ENCODE assay signal across 16 cellular contexts in genomic region chr1:235930543-235930942, GRCh38.
A peak's percentile ranks its signal among the peaks of the same experiment; 100 is the strongest.
DNase-seq lines count a peak whose midpoint lies in the region; ATAC-seq and TF ChIP-seq lines count a peak whose summit lies in the region.
"Had no signal": no experiment of that assay in that cellular context is flagged by ENCODE, and none has a peak within 500 bp of the region (broad histone marks: within the 10 kb centered on the region; RNA-seq: fewer than 3 reads in every experiment).

No MANE protein-coding gene starts in this region.

- H3K27me3 Mint-ChIP-seq in GM23338 (ENCODE audit: insufficient read depth, low read depth, poor library complexity) (peaks cover 12% of the 10 kb centered on the region), T-helper 17 cell (peaks cover 23% of the 10 kb centered on the region), memory B cell (no peaks in the 10 kb centered on the region)

- H3K9me2 ChIP-seq in GM23338 (ENCODE audit: insufficient read depth): no peaks in the 10 kb centered on the region

- no peaks in the 10 kb centered on the region for H3K36me3 ChIP-seq in GM23338 (ENCODE audit: insufficient read depth)
- H3K36me3 ChIP-seq in osteoblast (ENCODE audit: insufficient read depth, low read length): no peaks in the 10 kb centered on the region
- H3K36me3 ChIP-seq: Peyer's patch had no signal

- no peaks in the 10 kb centered on the region for H3K79me2 ChIP-seq in GM23338 (replicated peaks; ENCODE audit: insufficient read depth)
- H3K79me2 ChIP-seq in osteoblast (ENCODE audit: insufficient read depth, low read length): no peaks in the 10 kb centered on the region

- peaks cover 5% of the 10 kb centered on the region; the same call in 1 of the 2 replicates for H3K4me1 ChIP-seq in GM23338 (ENCODE audit: insufficient read depth)
- H3K4me1 ChIP-seq in osteoblast (ENCODE audit: insufficient read depth, low read length): no peaks in the 10 kb centered on the region

- DNase-seq in GM23338 (ENCODE audit: low spot score): peak; percentile 25
- no peak for DNase-seq in T-helper 17 cell
- no peak for DNase-seq in memory B cell (ENCODE audit: low spot score in 2 of 2)
- DNase-seq in osteoblast (ENCODE audit: insufficient read length, low spot score, missing footprints): no peak
- no peak for DNase-seq in stimulated activated naive CD4-positive, alpha-beta T cell treated with Interleukin-2 at 50 U/mL for 16 hours (lab: John Stamatoyannopoulos, UW)
- no peak for DNase-seq in HuH-7.5 (ENCODE audit: low spot score)
- no peak for DNase-seq in posterior vena cava (ENCODE audit: low spot score)
- DNase-seq: DMS153, HCEC 1CT, KG1, MM.1S, NCI-H1930, NCI-H2171, NCI-H774, Peyer's patch, SHP77 treated with DMSO at 0.1 percent for 48 hours had no signal

- H3K9me3 Mint-ChIP-seq in GM23338 (no peaks in the 10 kb centered on the region), memory B cell (no peaks in the 10 kb centered on the region)

- H3K4me3 ChIP-seq in GM23338: no peak overlapping the region
- H3K4me3 ChIP-seq in osteoblast (ENCODE audit: insufficient read depth, low read length): no peak overlapping the region
- H3K4me3 ChIP-seq: Peyer's patch had no signal

- H2AFZ ChIP-seq in GM23338 (no peak overlapping the region), osteoblast (ENCODE audit: low read length) (no peak overlapping the region)

- no peaks in the 10 kb centered on the region; the same call in 1 of the 2 replicates for H4K20me1 ChIP-seq in GM23338 (replicated peaks; ENCODE audit: insufficient read depth)
- H4K20me1 ChIP-seq in osteoblast (ENCODE audit: insufficient read depth, low read length): no peaks in the 10 kb centered on the region

- H3K27me3 ChIP-seq in GM23338 (ENCODE audit: insufficient read depth) (no peaks in the 10 kb centered on the region), osteoblast (ENCODE audit: insufficient read depth, low read length) (no peaks in the 10 kb centered on the region)
- H3K27me3 ChIP-seq: Peyer's patch had no signal

- peak; percentile 37; the same call in 2 of the 3 replicates for ATAC-seq in GM23338
- ATAC-seq in T-helper 17 cell: no peak
- no peak for ATAC-seq in memory B cell (ENCODE audit: low read depth)

- H3K27ac Mint-ChIP-seq in GM23338 (no peak overlapping the region), T-helper 17 cell (peak overlapping the region; percentile 39), memory B cell (peak overlapping the region; percentile 84)

- no peaks in the 10 kb centered on the region for H3F3A ChIP-seq in GM23338 (replicated peaks; ENCODE audit: low read depth)

- H3K4me3 Mint-ChIP-seq in GM23338 (no peak overlapping the region), T-helper 17 cell (no peak overlapping the region), memory B cell (no peak overlapping the region)

- H3K9me3 ChIP-seq in T-helper 17 cell (ENCODE audit: control insufficient read depth, low read length, poor library complexity, severe bottlenecking): no peaks in the 10 kb centered on the region
- H3K9me3 ChIP-seq in osteoblast (ENCODE audit: low read depth, low read length): no peaks in the 10 kb centered on the region
- H3K9me3 ChIP-seq: Peyer's patch had no signal

- intact Hi-C loops in posterior vena cava (cut with DNase I): no loop called here

- H3K4me2 ChIP-seq in GM23338 (no peak overlapping the region), osteoblast (ENCODE audit: insufficient read depth, low read length) (no peak overlapping the region)

- TF ChIP-seq CTCF in GM23338 (conservative IDR thresholded peaks at IDR 0.05; ENCODE audit: low read depth in 2 of 2) (no peak), osteoblast (IDR thresholded peaks at IDR 0.05; ENCODE audit: extremely low read depth, low read depth, low read length) (no peak)

- H3K36me3 Mint-ChIP-seq in GM23338 (ENCODE audit: low read depth) (no peaks in the 10 kb centered on the region), T-helper 17 cell (ENCODE audit: low read depth) (no peaks in the 10 kb centered on the region), memory B cell (no peaks in the 10 kb centered on the region)

- peaks cover 12% of the 10 kb centered on the region; the same call in 2 of the 3 replicates for H3K4me1 Mint-ChIP-seq in GM23338
- H3K4me1 Mint-ChIP-seq in T-helper 17 cell: peaks cover 10% of the 10 kb centered on the region
- H3K4me1 Mint-ChIP-seq in memory B cell: peaks cover 46% of the 10 kb centered on the region

- no peak overlapping the region for H3K27ac ChIP-seq in GM23338 (ENCODE audit: low read depth)
- H3K27ac ChIP-seq in osteoblast (ENCODE audit: low read depth, low read length): no peak overlapping the region
- H3K27ac ChIP-seq: Peyer's patch had no signal

TF ChIP-seq in GM23338, 12 proteins besides CTCF, POLR2A, EP300 and RAD21:
- TF ChIP-seq NANOG (IDR thresholded peaks at IDR 0.05; ENCODE audit: borderline replicate concordance) (no peak), REST (IDR thresholded peaks at IDR 0.05; ENCODE audit: unreplicated experiment) (no peak), ZNF114 (CRISPR knock-in tag; IDR thresholded peaks at IDR 0.05) (no peak), EZH2 (IDR thresholded peaks at IDR 0.05; ENCODE audit: low read depth, unreplicated experiment) (no peak), ETS1 (IDR thresholded peaks at IDR 0.05) (no peak), STAT1 (IDR thresholded peaks at IDR 0.05; ENCODE audit: unreplicated experiment) (no peak), EZH2phosphoT487 (IDR thresholded peaks at IDR 0.05; ENCODE audit: unreplicated experiment) (no peak), ZNF331 (CRISPR knock-in tag; IDR thresholded peaks at IDR 0.05; ENCODE audit: low read depth) (no peak), POLR2AphosphoS5 (IDR thresholded peaks at IDR 0.05; ENCODE audit: low read depth) (no peak)
